ENCODE assay signal across 15 cellular contexts in genomic region chr4:98166731-98167041, GRCh38. TPM values are rescaled to one million over a fixed set of nuclear protein-coding genes. Genes with fewer than 3 reads are reported as not detected.
DNase-seq lines count a peak whose midpoint lies in the region; ATAC-seq and TF ChIP-seq lines count a peak whose summit lies in the region.
"Had no signal": no experiment of that assay in that cellular context is flagged by ENCODE, and none has a peak within 500 bp of the region (broad histone marks: within the 10 kb centered on the region; RNA-seq: fewer than 3 reads in every experiment).

No MANE protein-coding gene starts in this region.

- H3K4me3 Mint-ChIP-seq in MCF 10A (ENCODE audit: unreplicated experiment): no peak overlapping the region
- H3K4me3 Mint-ChIP-seq: CD8-positive, alpha-beta memory T cell had no signal

- no peak overlapping the region for H3K18ac ChIP-seq in mesenchymal stem cell (ENCODE audit: low read depth in 1 of 2, low read length in 2 of 2)

- peak overlapping the region; percentile 47 for H4K8ac ChIP-seq in mesenchymal stem cell (ENCODE audit: low read length)

- no peaks in the 10 kb centered on the region for H3K4me1 ChIP-seq in breast epithelium
- H3K4me1 ChIP-seq in HCT116 (ENCODE audit: control insufficient read depth in 1 of 2, insufficient read depth in 2 of 2, low read length in 2 of 2): peaks cover 5 to 17% of the 10 kb centered on the region in 2 experiments; a peak in 3 of 4 replicates
- peaks cover 11% of the 10 kb centered on the region for H3K4me1 ChIP-seq in RWPE2 (ENCODE audit: insufficient read depth, poor library complexity, severe bottlenecking)
- no peaks in the 10 kb centered on the region for H3K4me1 ChIP-seq in mesenchymal stem cell (ENCODE audit: control insufficient read depth, insufficient read depth, low read depth, low read length)

- no peak overlapping the region for H2BK12ac ChIP-seq in mesenchymal stem cell (ENCODE audit: low read length in 2 of 2)

- no peak overlapping the region for H2BK15ac ChIP-seq in mesenchymal stem cell (ENCODE audit: low read depth, poor library complexity, severe bottlenecking)

- H3K9me3 ChIP-seq in breast epithelium (no peaks in the 10 kb centered on the region), HCT116 (ENCODE audit: control insufficient read depth in 1 of 2, insufficient read depth in 1 of 2, low read depth in 1 of 2, low read length in 2 of 2) (no peaks in the 10 kb centered on the region), RWPE2 (ENCODE audit: severe bottlenecking) (no peaks in the 10 kb centered on the region), mesenchymal stem cell (ENCODE audit: control insufficient read depth, low read length) (no peaks in the 10 kb centered on the region)

- H3K9ac ChIP-seq in HCT116 (ENCODE audit: low read length): no peak overlapping the region
- H3K9ac ChIP-seq in mesenchymal stem cell (ENCODE audit: low read length): no peak overlapping the region

- peaks cover 9% of the 10 kb centered on the region for H3K4me1 Mint-ChIP-seq in MCF 10A (ENCODE audit: insufficient read depth, unreplicated experiment)
- H3K4me1 Mint-ChIP-seq: CD8-positive, alpha-beta memory T cell had no signal

- no peaks in the 10 kb centered on the region; the same call in 1 of the 2 replicates for H3K9me2 ChIP-seq in HCT116 (ENCODE audit: insufficient read depth)

- no peak overlapping the region for H2BK5ac ChIP-seq in mesenchymal stem cell (ENCODE audit: low read depth, low read length, poor library complexity, severe bottlenecking)

- no peak overlapping the region for H3K4ac ChIP-seq in mesenchymal stem cell (ENCODE audit: low read depth in 1 of 2, low read length in 2 of 2)

- H3K4me3 ChIP-seq in breast epithelium (no peak overlapping the region), HCT116 (replicated peaks in 1 of 2; ENCODE audit: low read depth in 1 of 2, low read length in 2 of 2) (no peak overlapping the region), RWPE2 (ENCODE audit: severe bottlenecking) (no peak overlapping the region), mesenchymal stem cell (ENCODE audit: insufficient read depth in 1 of 2, low read depth in 1 of 2, low read length in 2 of 2) (no peak overlapping the region)

- intact Hi-C loops in MCF 10A (cut with micrococcal nuclease) (loop anchor here (2.0 kb wide), 1 partner anchor 94 kb away; the partner anchor contains the start of gene RAP1GDS1), breast epithelium (cut with DNase I; ENCODE audit: low total_unique reads) (no loop called here), HCT116 (cut with micrococcal nuclease) (no loop called here)

- H3K4me2 ChIP-seq in HCT116 (ENCODE audit: low read length) (peak overlapping the region; percentile 56), mesenchymal stem cell (ENCODE audit: low read length, poor library complexity, severe bottlenecking) (no peak overlapping the region)

- TF ChIP-seq CTCF in MCF 10A (IDR thresholded peaks at IDR 0.05; ENCODE audit: unreplicated experiment) (no peak), breast epithelium (IDR thresholded peaks at IDR 0.05) (no peak), HCT116 (IDR thresholded peaks at IDR 0.05 in 2 of 3, conservative IDR thresholded peaks at IDR 0.05 in 1 of 3; ENCODE audit: borderline replicate concordance in 1 of 3, insufficient read depth in 1 of 3, low read depth in 2 of 3, low read length in 2 of 3) (no peak), RWPE2 (IDR thresholded peaks at IDR 0.05; ENCODE audit: poor library complexity, severe bottlenecking) (no peak)

- H3K23ac ChIP-seq in mesenchymal stem cell (ENCODE audit: low read length in 2 of 2): no peak overlapping the region

- H3K79me1 ChIP-seq in mesenchymal stem cell (replicated peaks; ENCODE audit: low read length, poor library complexity, severe bottlenecking): no peaks in the 10 kb centered on the region

- H3K79me2 ChIP-seq in HCT116 (ENCODE audit: insufficient read depth, low read length): no peaks in the 10 kb centered on the region

- no peak overlapping the region for H3K14ac ChIP-seq in mesenchymal stem cell (ENCODE audit: low read length in 2 of 2)

- no TSS peak for BruUV-seq in MCF 10A (replicated peaks; lab: Mats Ljungman, UMichigan)
- no TSS peak for BruUV-seq in HCT116 (replicated peaks; lab: Mats Ljungman, UMichigan)

- WGBS in mesenchymal stem cell: 86% methylated on average over 1 of the region's 2 CpGs

- no peaks in the 10 kb centered on the region for H3K27me3 Mint-ChIP-seq in MCF 10A (ENCODE audit: insufficient read depth, unreplicated experiment)

- H2AK5ac ChIP-seq in mesenchymal stem cell (ENCODE audit: low read length, severe bottlenecking): no peak overlapping the region

- H2AFZ ChIP-seq in HCT116 (ENCODE audit: low read depth, low read length, poor library complexity, severe bottlenecking) (no peak overlapping the region), mesenchymal stem cell (ENCODE audit: low read depth, low read length) (no peak overlapping the region)

- POLR2A ChIA-PET in MCF 10A (lab: Yijun Ruan, JAX): interaction anchor here (0.7 to 4.3 kb wide), 7 partner anchors 15 to 394 kb away, joined by 3 to 35 read pairs (median 4); partner anchors contain the start of genes RAP1GDS1 and STPG2
- POLR2A ChIA-PET in HCT116 (lab: Charles Lee): no interaction called here

- H3K36me3 Mint-ChIP-seq in MCF 10A (ENCODE audit: insufficient read depth, unreplicated experiment): no peaks in the 10 kb centered on the region

- H3K27ac Mint-ChIP-seq in MCF 10A (ENCODE audit: low read depth, unreplicated experiment): peak overlapping the region; percentile 35
- H3K27ac Mint-ChIP-seq: CD8-positive, alpha-beta memory T cell had no signal

- CTCF ChIA-PET in MCF 10A (lab: Yijun Ruan, JAX) (interaction anchor here (0.6 to 1.8 kb wide), 6 partner anchors 12 to 542 kb away, joined by 3 to 8 read pairs (median 4); no protein-coding TSS in a partner anchor), HCT116 (lab: Charles Lee) (no interaction called here)

- H4K20me1 ChIP-seq in HCT116 (ENCODE audit: insufficient read depth): no peaks in the 10 kb centered on the region

- RAD21 ChIA-PET in HCT116 (lab: Charles Lee; ENCODE audit: low non-redundant PET in 1 of 2, low total read pairs in 2 of 2, uncharacterized antibody in 2 of 2, unreplicated experiment in 2 of 2): no interaction called here

- H3K36me3 ChIP-seq in breast epithelium: no peaks in the 10 kb centered on the region
- no peaks in the 10 kb centered on the region for H3K36me3 ChIP-seq in HCT116 (ENCODE audit: control insufficient read depth in 1 of 2, insufficient read depth in 2 of 2, low read length in 2 of 2)
- no peaks in the 10 kb centered on the region for H3K36me3 ChIP-seq in RWPE2 (ENCODE audit: low read depth)
- H3K36me3 ChIP-seq in mesenchymal stem cell (ENCODE audit: control insufficient read depth in 1 of 2, insufficient read depth in 2 of 2, low read depth in 1 of 2, low read length in 2 of 2): no peaks in the 10 kb centered on the region

- no peak overlapping the region for H2BK120ac ChIP-seq in mesenchymal stem cell (ENCODE audit: low read depth, low read length)

- ATAC-seq in HCT116: no peak
- ATAC-seq in RWPE2 (ENCODE audit: low read depth): peak; percentile 52; the same call in 2 of the 3 replicates

- H3K27me3 ChIP-seq in breast epithelium (no peaks in the 10 kb centered on the region), HCT116 (ENCODE audit: insufficient read depth, low read length) (no peaks in the 10 kb centered on the region), RWPE2 (ENCODE audit: insufficient read depth, poor library complexity, severe bottlenecking) (no peaks in the 10 kb centered on the region), mesenchymal stem cell (ENCODE audit: control insufficient read depth in 1 of 2, insufficient read depth in 1 of 2, low read length in 2 of 2) (peaks cover 0 to 6% of the 10 kb centered on the region in 2 experiments)

- TF ChIP-seq POLR2A in breast epithelium (IDR thresholded peaks at IDR 0.05) (no peak), HCT116 (IDR thresholded peaks at IDR 0.05; ENCODE audit: borderline replicate concordance, extremely low read depth, insufficient read depth, insufficient read length) (no peak)

- no peaks in the 10 kb centered on the region for H3K9me3 Mint-ChIP-seq in MCF 10A (ENCODE audit: unreplicated experiment)
- H3K9me3 Mint-ChIP-seq: CD8-positive, alpha-beta memory T cell had no signal

- H3K27ac ChIP-seq in breast epithelium (no peak overlapping the region), HCT116 (ENCODE audit: low read depth, low read length) (no peak overlapping the region), RWPE2 (ENCODE audit: poor library complexity, severe bottlenecking) (no peak overlapping the region), mesenchymal stem cell (ENCODE audit: low read length, poor library complexity, severe bottlenecking) (no peak overlapping the region)
- H3K27ac ChIP-seq: HL-60 had no signal

- no peak for TF ChIP-seq RAD21 in HCT116 (IDR thresholded peaks at IDR 0.05; ENCODE audit: low read depth)

- H4K91ac ChIP-seq in mesenchymal stem cell (ENCODE audit: low read length): no peak overlapping the region

- DNase-seq in MCF 10A (ENCODE audit: unreplicated experiment) (no peak), breast epithelium (ENCODE audit: low spot score in 2 of 2) (no peak), HCT116 (ENCODE audit: low read depth, low spot score) (no peak), RWPE2 (ENCODE audit: low spot score) (no peak), mesenchymal stem cell (no peak), amygdala (lab: John Stamatoyannopoulos, UW) (no peak), SW480 (ENCODE audit: low spot score) (no peak)
- DNase-seq: 8988T; Caco-2; CD8-positive, alpha-beta memory T cell; DND-41; GDM1 had no signal

TF ChIP-seq in HCT116, 20 proteins besides CTCF, POLR2A, EP300 and RAD21:
- peak; percentile 11; the same call in 1 of the 2 replicates for TF ChIP-seq MAX (IDR thresholded peaks at IDR 0.05)
- no peak for TF ChIP-seq EZH2 (IDR thresholded peaks at IDR 0.05)

RNA-seq across cellular contexts. Expression of gene STPG2, which starts 23.4 kb away (rescaled TPM):
- total RNA-seq in MCF 10A (2022) (0.22 and 0.61 TPM in 2 replicates), breast epithelium (1 to 10 TPM in 2 of 3 donors, under 1 TPM in 1; 0.48 to 3.8 (median 1.6) TPM), HCT116 (2021; ENCODE audit: unreplicated experiment) (not detected)
- polyA plus RNA-seq in HCT116 (2012): 0.04 TPM in 1 of 2 replicates, not detected in the other
- not detected for polyA plus RNA-seq in mesenchymal stem cell (2013, experiment 1 of 2)
- polyA plus RNA-seq in mesenchymal stem cell (2013, experiment 2 of 2): not detected
- total RNA-seq: Caco-2; CD8-positive, alpha-beta memory T cell; H4 had no signal
- polyA plus RNA-seq: BJ; CD8-positive, alpha-beta memory T cell had no signal
